ENCODE assay signal across 26 cellular contexts in genomic region chr9:99678550-99678949, GRCh38.
"Had no signal": no experiment of that assay in that cellular context is flagged by ENCODE, and none has a peak within 500 bp of the region (broad histone marks: within the 10 kb centered on the region; RNA-seq: fewer than 3 reads in every experiment).

No MANE protein-coding gene starts in this region.

- H3K27me3 ChIP-seq: hepatocyte, neural progenitor cell, neutrophil, spleen, tibial nerve, uterus had no signal

- H3K36me3 Mint-ChIP-seq: neural progenitor cell; stimulated activated effector memory CD8-positive, alpha-beta T cell treated with anti-CD3 and anti-CD28 coated beads, Interleukin-12 subunit alpha, Interleukin-12 subunit beta, amount 100 ng/mL, for 72 hours; type B pancreatic cell had no signal

- H3K27ac ChIP-seq: hepatocyte, neural progenitor cell, neutrophil, parathyroid adenoma, psoas muscle, spleen, tibial nerve, uterus had no signal

- H3K27ac Mint-ChIP-seq: mesothelial cell of epicardium; natural killer cell; nephron progenitor cell; neural progenitor cell; stimulated activated effector memory CD8-positive, alpha-beta T cell treated with anti-CD3 and anti-CD28 coated beads, Interleukin-12 subunit alpha, Interleukin-12 subunit beta, amount 100 ng/mL, for 72 hours; stimulated activated naive CD8-positive, alpha-beta T cell treated with anti-CD3 and anti-CD28 coated beads, Interleukin-15, amount 100 ng/mL, for 72 hours; type B pancreatic cell had no signal

- H3K4me1 Mint-ChIP-seq: mesothelial cell of epicardium; natural killer cell; nephron progenitor cell; neural progenitor cell; stimulated activated effector memory CD8-positive, alpha-beta T cell treated with anti-CD3 and anti-CD28 coated beads, Interleukin-12 subunit alpha, Interleukin-12 subunit beta, amount 100 ng/mL, for 72 hours; stimulated activated naive CD8-positive, alpha-beta T cell treated with anti-CD3 and anti-CD28 coated beads, Interleukin-15, amount 100 ng/mL, for 72 hours had no signal

- H3K9me3 ChIP-seq: neutrophil, psoas muscle, uterus had no signal

- H3K4me3 Mint-ChIP-seq: mesothelial cell of epicardium; naive B cell; natural killer cell; nephron progenitor cell; neural progenitor cell; stimulated activated effector memory CD8-positive, alpha-beta T cell treated with anti-CD3 and anti-CD28 coated beads, Interleukin-12 subunit alpha, Interleukin-12 subunit beta, amount 100 ng/mL, for 72 hours; stimulated activated naive CD8-positive, alpha-beta T cell treated with anti-CD3 and anti-CD28 coated beads, Interleukin-15, amount 100 ng/mL, for 72 hours; type B pancreatic cell had no signal

- ATAC-seq: left lobe of liver; natural killer cell; sciatic nerve; stimulated activated effector memory CD8-positive, alpha-beta T cell treated with anti-CD3 and anti-CD28 coated beads, Interleukin-12 subunit alpha, Interleukin-12 subunit beta, amount 100 ng/mL, for 72 hours; stimulated activated naive CD8-positive, alpha-beta T cell treated with anti-CD3 and anti-CD28 coated beads, Interleukin-15, amount 100 ng/mL, for 72 hours had no signal

- DNase-seq: head of caudate nucleus; islet precursor cell; mesendoderm; naive B cell; natural killer cell; nephron progenitor cell; occipital lobe; psoas muscle; small intestine; spleen; stimulated activated CD4-positive, alpha-beta T cell treated with anti-CD3 and anti-CD28 coated beads, Interleukin-4, amount 100 ng/mL, for 24 hours; stimulated activated naive CD4-positive, alpha-beta T cell; stimulated activated naive CD8-positive, alpha-beta T cell treated with anti-CD3 and anti-CD28 coated beads, Interleukin-15, amount 100 ng/mL, for 72 hours; substantia nigra; uterus had no signal

- H3K4me3 ChIP-seq: hepatocyte, lung, neural progenitor cell, psoas muscle, spleen, tibial nerve, uterus had no signal

- H3K4me1 ChIP-seq: neural progenitor cell, parathyroid adenoma, psoas muscle, spleen, tibial nerve, uterus had no signal

- H3K27me3 Mint-ChIP-seq: stimulated activated naive CD8-positive, alpha-beta T cell treated with anti-CD3 and anti-CD28 coated beads, Interleukin-15, amount 100 ng/mL, for 72 hours; type B pancreatic cell had no signal
